In the genomic region with DNA sequence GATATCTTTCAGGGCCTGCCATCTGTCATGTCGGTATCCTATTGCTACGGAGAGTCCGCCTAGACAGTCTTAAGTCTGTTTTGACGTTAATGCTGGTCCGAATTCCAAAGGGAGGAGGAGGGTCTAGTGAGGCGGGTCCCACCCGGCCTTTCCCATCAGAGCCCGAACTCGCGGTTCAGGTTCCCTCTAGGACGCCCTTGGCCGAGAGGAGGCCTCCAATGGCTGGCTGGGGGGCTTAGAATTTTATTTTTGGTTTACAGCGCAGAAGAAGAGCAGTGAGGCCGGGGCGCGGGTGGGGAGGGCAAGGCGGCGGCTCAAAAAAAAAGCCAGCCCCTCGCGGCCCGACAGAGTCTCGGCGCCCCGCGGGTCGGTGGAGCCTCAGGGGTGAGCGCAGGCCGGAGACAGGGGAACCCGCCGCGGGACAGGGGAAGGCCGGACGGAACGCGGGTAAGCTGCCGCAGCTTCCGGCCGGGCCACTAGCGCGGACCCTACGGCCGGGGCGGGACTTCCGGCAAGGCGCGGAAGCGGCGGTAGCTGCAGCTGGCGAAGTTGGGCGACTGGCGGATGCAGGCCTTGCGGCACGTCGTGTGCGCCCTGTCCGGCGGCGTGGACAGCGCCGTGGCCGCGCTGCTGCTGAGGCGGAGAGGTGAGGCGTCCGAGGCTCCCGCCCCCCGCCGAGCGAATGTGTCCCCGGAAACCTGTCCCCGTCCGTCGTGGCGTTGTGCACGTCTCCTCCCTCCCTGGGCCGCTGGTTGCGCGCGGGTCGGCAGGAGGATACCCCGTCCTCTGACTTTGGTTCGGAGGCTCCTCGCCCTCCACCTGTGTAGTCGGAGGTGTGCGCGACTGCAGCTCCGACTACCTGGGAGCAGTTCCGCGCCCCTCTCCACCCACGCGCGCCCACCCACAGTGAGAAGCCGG, we compare ENCODE assay signal across 1 cellular context.
TF ChIP-seq lines count a peak whose summit lies in the region.

A gene with protein sequence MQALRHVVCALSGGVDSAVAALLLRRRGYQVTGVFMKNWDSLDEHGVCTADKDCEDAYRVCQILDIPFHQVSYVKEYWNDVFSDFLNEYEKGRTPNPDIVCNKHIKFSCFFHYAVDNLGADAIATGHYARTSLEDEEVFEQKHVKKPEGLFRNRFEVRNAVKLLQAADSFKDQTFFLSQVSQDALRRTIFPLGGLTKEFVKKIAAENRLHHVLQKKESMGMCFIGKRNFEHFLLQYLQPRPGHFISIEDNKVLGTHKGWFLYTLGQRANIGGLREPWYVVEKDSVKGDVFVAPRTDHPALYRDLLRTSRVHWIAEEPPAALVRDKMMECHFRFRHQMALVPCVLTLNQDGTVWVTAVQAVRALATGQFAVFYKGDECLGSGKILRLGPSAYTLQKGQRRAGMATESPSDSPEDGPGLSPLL (plus strand): TSS at position 514 of the 918 bp plus-strand sequence. CDS start 51 bp downstream, at position 565.

TF ChIP-seq in K562, 482 proteins besides CTCF, POLR2A, EP300 and RAD21 (continued from another document):
- TF ChIP-seq TRIM24 (IDR thresholded peaks at IDR 0.05) (peak in 1 of 2 experiments; percentile 95; a peak in 2 of 4 replicates), FIP1L1 (IDR thresholded peaks at IDR 0.05; ENCODE audit: low read depth, low read length, poor library complexity, severe bottlenecking) (peak; percentile 83), ASH1L (IDR thresholded peaks at IDR 0.05; ENCODE audit: borderline replicate concordance, low read depth, partially characterized antibody) (no peak), RNF2 (IDR thresholded peaks at IDR 0.05) (peak; percentile 34; the same call in 1 of the 2 replicates), U2AF1 (optimal IDR thresholded peaks at IDR 0.05; ENCODE audit: low read depth, low read length) (peak; percentile 59), ZEB2 (IDR thresholded peaks at IDR 0.05) (peak; percentile 90), TEAD1 (CRISPR knock-in tag; IDR thresholded peaks at IDR 0.05) (peak in 1 of 2 experiments; percentile 64; a peak in 1 of 4 replicates), HDAC6 (IDR thresholded peaks at IDR 0.05; ENCODE audit: low read depth, low read length) (no peak), RHOXF2B (CRISPR knock-in tag; conservative IDR thresholded peaks at IDR 0.05) (no peak), ZNF217 (CRISPR knock-in tag; IDR thresholded peaks at IDR 0.05) (no peak), RBFOX2 (IDR thresholded peaks at IDR 0.05; ENCODE audit: low read depth, low read length) (peak; percentile 90), KLF13 (tag; IDR thresholded peaks at IDR 0.05; ENCODE audit: borderline replicate concordance, low read depth) (no peak), ZFX (CRISPR knock-in tag; IDR thresholded peaks at IDR 0.05) (peak; percentile 92), ZC3H11A (IDR thresholded peaks at IDR 0.05; ENCODE audit: low read depth, low read length) (no peak), GATAD2B (IDR thresholded peaks at IDR 0.05; ENCODE audit: borderline replicate concordance) (peak; percentile 14; the same call in 1 of the 2 replicates), GMEB1 (CRISPR knock-in tag; IDR thresholded peaks at IDR 0.05) (peak; percentile 69), PTRF (tag; IDR thresholded peaks at IDR 0.05) (no peak), ZNF586 (CRISPR knock-in tag; conservative IDR thresholded peaks at IDR 0.05) (no peak), ZBTB17 (CRISPR knock-in tag; IDR thresholded peaks at IDR 0.05) (0 out of 2 replicates have a peak, but pooled peaks have one; percentile 25), ILF3 (IDR thresholded peaks at IDR 0.05; ENCODE audit: borderline replicate concordance) (no peak), RBBP5 (IDR thresholded peaks at IDR 0.05; ENCODE audit: borderline replicate concordance, insufficient read depth, low read length, poor library complexity, severe bottlenecking) (peak; percentile 97)
- TF ChIP-seq, protein P1, sequence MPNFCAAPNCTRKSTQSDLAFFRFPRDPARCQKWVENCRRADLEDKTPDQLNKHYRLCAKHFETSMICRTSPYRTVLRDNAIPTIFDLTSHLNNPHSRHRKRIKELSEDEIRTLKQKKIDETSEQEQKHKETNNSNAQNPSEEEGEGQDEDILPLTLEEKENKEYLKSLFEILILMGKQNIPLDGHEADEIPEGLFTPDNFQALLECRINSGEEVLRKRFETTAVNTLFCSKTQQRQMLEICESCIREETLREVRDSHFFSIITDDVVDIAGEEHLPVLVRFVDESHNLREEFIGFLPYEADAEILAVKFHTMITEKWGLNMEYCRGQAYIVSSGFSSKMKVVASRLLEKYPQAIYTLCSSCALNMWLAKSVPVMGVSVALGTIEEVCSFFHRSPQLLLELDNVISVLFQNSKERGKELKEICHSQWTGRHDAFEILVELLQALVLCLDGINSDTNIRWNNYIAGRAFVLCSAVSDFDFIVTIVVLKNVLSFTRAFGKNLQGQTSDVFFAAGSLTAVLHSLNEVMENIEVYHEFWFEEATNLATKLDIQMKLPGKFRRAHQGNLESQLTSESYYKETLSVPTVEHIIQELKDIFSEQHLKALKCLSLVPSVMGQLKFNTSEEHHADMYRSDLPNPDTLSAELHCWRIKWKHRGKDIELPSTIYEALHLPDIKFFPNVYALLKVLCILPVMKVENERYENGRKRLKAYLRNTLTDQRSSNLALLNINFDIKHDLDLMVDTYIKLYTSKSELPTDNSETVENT (CRISPR knock-in tag; IDR thresholded peaks at IDR 0.05), result peak; percentile 40; the same call in 1 of the 2 replicates
- TF ChIP-seq, protein P2, sequence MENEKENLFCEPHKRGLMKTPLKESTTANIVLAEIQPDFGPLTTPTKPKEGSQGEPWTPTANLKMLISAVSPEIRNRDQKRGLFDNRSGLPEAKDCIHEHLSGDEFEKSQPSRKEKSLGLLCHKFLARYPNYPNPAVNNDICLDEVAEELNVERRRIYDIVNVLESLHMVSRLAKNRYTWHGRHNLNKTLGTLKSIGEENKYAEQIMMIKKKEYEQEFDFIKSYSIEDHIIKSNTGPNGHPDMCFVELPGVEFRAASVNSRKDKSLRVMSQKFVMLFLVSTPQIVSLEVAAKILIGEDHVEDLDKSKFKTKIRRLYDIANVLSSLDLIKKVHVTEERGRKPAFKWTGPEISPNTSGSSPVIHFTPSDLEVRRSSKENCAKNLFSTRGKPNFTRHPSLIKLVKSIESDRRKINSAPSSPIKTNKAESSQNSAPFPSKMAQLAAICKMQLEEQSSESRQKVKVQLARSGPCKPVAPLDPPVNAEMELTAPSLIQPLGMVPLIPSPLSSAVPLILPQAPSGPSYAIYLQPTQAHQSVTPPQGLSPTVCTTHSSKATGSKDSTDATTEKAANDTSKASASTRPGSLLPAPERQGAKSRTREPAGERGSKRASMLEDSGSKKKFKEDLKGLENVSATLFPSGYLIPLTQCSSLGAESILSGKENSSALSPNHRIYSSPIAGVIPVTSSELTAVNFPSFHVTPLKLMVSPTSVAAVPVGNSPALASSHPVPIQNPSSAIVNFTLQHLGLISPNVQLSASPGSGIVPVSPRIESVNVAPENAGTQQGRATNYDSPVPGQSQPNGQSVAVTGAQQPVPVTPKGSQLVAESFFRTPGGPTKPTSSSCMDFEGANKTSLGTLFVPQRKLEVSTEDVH (IDR thresholded peaks at IDR 0.05; ENCODE audit: low read depth, partially characterized antibody), result peak; percentile 88
